Comparison of ENCODE assay signal across 21 cellular contexts in the genomic region with DNA sequence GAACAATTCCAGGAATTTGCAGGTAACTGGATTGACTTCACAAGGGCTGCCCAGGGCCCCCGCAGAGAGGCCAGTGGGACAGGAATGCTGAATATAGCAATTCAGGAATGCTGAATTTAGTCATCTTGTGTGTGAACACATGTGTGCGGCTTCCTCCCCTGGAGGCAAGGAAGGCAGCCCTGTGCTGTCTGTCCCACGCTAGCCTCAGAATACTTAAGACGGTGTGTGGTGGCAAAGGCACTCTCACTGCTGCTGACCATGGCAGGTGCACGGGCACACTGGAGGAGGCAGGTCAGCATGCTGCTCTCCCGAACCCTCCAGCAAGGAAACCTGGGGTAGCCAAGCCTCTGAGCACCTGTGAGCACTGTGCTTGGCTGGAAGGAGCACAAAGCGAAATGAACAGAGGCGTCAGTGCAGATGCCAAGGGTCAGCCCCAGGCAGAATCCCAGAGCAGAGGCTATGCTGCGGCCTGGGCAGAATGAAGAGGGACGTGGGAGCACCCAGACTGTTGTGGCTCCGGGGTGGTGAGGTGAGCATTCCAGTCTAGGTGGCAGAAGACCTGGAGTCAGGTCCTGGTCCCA. TPM values are rescaled to one million over a fixed set of nuclear protein-coding genes. Genes with fewer than 3 reads are reported as not detected.
DNase-seq lines count a peak whose midpoint lies in the region; ATAC-seq, FAIRE-seq and TF ChIP-seq lines count a peak whose summit lies in the region.
"Had no signal": no experiment of that assay in that cellular context is flagged by ENCODE, and none has a peak within 500 bp of the region (broad histone marks: within the 10 kb centered on the region; RNA-seq: fewer than 3 reads in every experiment).

No MANE protein-coding gene starts in this region.

- peak overlapping the region in 2 of 11 experiments; percentile 26 to 57; a peak in 3 of 22 replicates for H3K9ac ChIP-seq in BLaER1 treated with 17β-estradiol and CSF1 and Interleukin-3, amounts not matched to agents 10 nM and 100 nM
- H3K9ac ChIP-seq in Karpas-422 (ENCODE audit: low read length) = peak overlapping the region; percentile 44; the same call in 1 of the 2 replicates

- no peak for ATAC-seq in Right ventricle myocardium superior (ENCODE audit: poor library complexity)
- no peak for ATAC-seq in GM19463 (IDR thresholded peaks at IDR 0.05; ENCODE audit: unreplicated experiment)
- ATAC-seq in HG02571 (IDR thresholded peaks at IDR 0.05; ENCODE audit: unreplicated experiment) = no peak
- ATAC-seq: activated CD8-positive, alpha-beta T cell treated with anti-CD3 and anti-CD28 coated beads, Interleukin-2, amount 10 ng/mL, durations not matched to agents 7 days and 5 days; right cardiac atrium had no signal

- DNase-seq in Karpas-422 = no peak
- DNase-seq in Right ventricle myocardium superior = peak; percentile 24
- peak; percentile 66 for DNase-seq in osteoblast (ENCODE audit: insufficient read length, low spot score, missing footprints)
- DNase-seq in HUDEP-2 (lab: John Stamatoyannopoulos, UW; ENCODE audit: unreplicated experiment in 76 of 76) = no peak
- no peak for DNase-seq in GM12891 (ENCODE audit: insufficient read length, low spot score)
- DNase-seq: activated CD8-positive, alpha-beta T cell treated with anti-CD3 and anti-CD28 coated beads, Interleukin-2, amount 10 ng/mL, durations not matched to agents 7 days and 5 days; amygdala; Calu3; NCI-H1048; NCI-H774; nephron progenitor cell; stimulated activated CD4-positive, alpha-beta T cell treated with anti-CD3 and anti-CD28 coated beads, Interleukin-2, amount 100 ng/mL, for 48 hours had no signal

- peaks cover 0 to 3% (median 0%) of the 10 kb centered on the region in 11 experiments; a peak in 1 of 22 replicates for H3K36me3 ChIP-seq in BLaER1 treated with 17β-estradiol and CSF1 and Interleukin-3, amounts not matched to agents 10 nM and 100 nM
- no peaks in the 10 kb centered on the region for H3K36me3 ChIP-seq in Karpas-422 (ENCODE audit: insufficient read depth, low read length)
- H3K36me3 ChIP-seq in osteoblast (ENCODE audit: insufficient read depth, low read length) = no peaks in the 10 kb centered on the region
- H3K36me3 ChIP-seq: Peyer's patch had no signal

- peaks cover 32 to 92% (median 84%) of the 10 kb centered on the region in 10 experiments; a peak in 18 of 20 replicates for H3K4me1 ChIP-seq in BLaER1 treated with 17β-estradiol and CSF1 and Interleukin-3, amounts not matched to agents 10 nM and 100 nM
- H3K4me1 ChIP-seq in Karpas-422 (ENCODE audit: low read length) (peaks cover 61% of the 10 kb centered on the region), osteoblast (ENCODE audit: insufficient read depth, low read length) (peaks cover 5% of the 10 kb centered on the region)

- no peak overlapping the region; a peak in 1 of 20 replicates for H3K4me3 ChIP-seq in BLaER1 treated with 17β-estradiol and CSF1 and Interleukin-3, amounts not matched to agents 10 nM and 100 nM
- H3K4me3 ChIP-seq in Karpas-422 (ENCODE audit: low read length) (no peak overlapping the region), osteoblast (ENCODE audit: insufficient read depth, low read length) (no peak overlapping the region)
- H3K4me3 ChIP-seq: lung, Peyer's patch had no signal

- peak overlapping the region in 9 of 11 experiments; percentile 94 to 100 (median 98); a peak in 15 of 22 replicates for H3K4me2 ChIP-seq in BLaER1 treated with 17β-estradiol and CSF1 and Interleukin-3, amounts not matched to agents 10 nM and 100 nM
- H3K4me2 ChIP-seq in Karpas-422 (ENCODE audit: low read depth, low read length, poor library complexity, severe bottlenecking) (no peak overlapping the region), osteoblast (ENCODE audit: insufficient read depth, low read length) (no peak overlapping the region)

- intact Hi-C loops in Right ventricle myocardium superior (cut with DNase I) = no loop called here

- no peak overlapping the region for H3K27ac ChIP-seq in BLaER1 treated with 17β-estradiol and CSF1 and Interleukin-3, amounts not matched to agents 10 nM and 100 nM
- H3K27ac ChIP-seq in Karpas-422 (ENCODE audit: low read length) (no peak overlapping the region), osteoblast (ENCODE audit: low read depth, low read length) (no peak overlapping the region)
- H3K27ac ChIP-seq: Peyer's patch had no signal

- H3K79me2 ChIP-seq in Karpas-422 (ENCODE audit: low read length) (peaks cover 69% of the 10 kb centered on the region), osteoblast (ENCODE audit: insufficient read depth, low read length) (no peaks in the 10 kb centered on the region)

- TF ChIP-seq CTCF in osteoblast (IDR thresholded peaks at IDR 0.05; ENCODE audit: extremely low read depth, low read depth, low read length) = no peak

- H3K9me2 ChIP-seq in Karpas-422 (replicated peaks; ENCODE audit: insufficient read depth, low read length) = no peaks in the 10 kb centered on the region

- TF ChIP-seq POLR2A in GM12891 (IDR thresholded peaks at IDR 0.05; ENCODE audit: low read depth, low read length) = no peak

- H2AFZ ChIP-seq in Karpas-422 (ENCODE audit: low read length) (no peak overlapping the region), osteoblast (ENCODE audit: low read length) (no peak overlapping the region)

- H3K27me3 ChIP-seq in BLaER1 treated with 17β-estradiol and CSF1 and Interleukin-3, amounts not matched to agents 10 nM and 100 nM = peaks cover 0 to 26% (median 21%) of the 10 kb centered on the region in 11 experiments; a peak in 14 of 22 replicates
- H3K27me3 ChIP-seq in Karpas-422 (ENCODE audit: low read length) = no peaks in the 10 kb centered on the region
- peaks cover 3% of the 10 kb centered on the region for H3K27me3 ChIP-seq in osteoblast (ENCODE audit: insufficient read depth, low read length)
- H3K27me3 ChIP-seq: Peyer's patch had no signal

- peaks cover 0 to 70% (median 12%) of the 10 kb centered on the region in 11 experiments; a peak in 15 of 22 replicates for H4K20me1 ChIP-seq in BLaER1 treated with 17β-estradiol and CSF1 and Interleukin-3, amounts not matched to agents 10 nM and 100 nM
- H4K20me1 ChIP-seq in Karpas-422 (ENCODE audit: insufficient read depth, low read depth, low read length) (peaks cover 26% of the 10 kb centered on the region; the same call in 1 of the 2 replicates), osteoblast (ENCODE audit: insufficient read depth, low read length) (no peaks in the 10 kb centered on the region)

- peaks cover 0 to 5% (median 0%) of the 10 kb centered on the region in 11 experiments; a peak in 1 of 22 replicates for H3K9me3 ChIP-seq in BLaER1 treated with 17β-estradiol and CSF1 and Interleukin-3, amounts not matched to agents 10 nM and 100 nM (replicated peaks in 1 of 11)
- no peaks in the 10 kb centered on the region for H3K9me3 ChIP-seq in Karpas-422 (ENCODE audit: low read length)
- H3K9me3 ChIP-seq in osteoblast (ENCODE audit: low read depth, low read length) = no peaks in the 10 kb centered on the region
- H3K9me3 ChIP-seq: Peyer's patch had no signal

- no peak for FAIRE-seq in GM12891 (lab: Jason Lieb, UNC)
- FAIRE-seq: colon, endothelial cell of umbilical vein, frontal cortex had no signal

TF ChIP-seq in GM12891, 5 proteins besides CTCF, POLR2A, EP300 and RAD21:
- no peak for TF ChIP-seq SPI1 (IDR thresholded peaks at IDR 0.05; ENCODE audit: low read depth, low read length)
- no peak for TF ChIP-seq TAF1 (IDR thresholded peaks at IDR 0.05; ENCODE audit: low read depth, low read length)
- TF ChIP-seq PAX5 (IDR thresholded peaks at IDR 0.05; ENCODE audit: insufficient read depth, low read length, severe bottlenecking) = no peak
- no peak for TF ChIP-seq POU2F2 (IDR thresholded peaks at IDR 0.05; ENCODE audit: low read depth, low read length)
- no peak for TF ChIP-seq POLR2AphosphoS5 (IDR thresholded peaks at IDR 0.05; ENCODE audit: low read depth, low read length)

RNA-seq across cellular contexts. Expression of a gene that starts 2.7 kb away (rescaled TPM):
- 33.0 and 33.8 TPM in 2 replicates for total RNA-seq in Karpas-422 (2014; rRNA removed; shearing (Covaris generic); ENCODE audit: low replicate concordance)
- total RNA-seq in Right ventricle myocardium superior = 3.1 TPM
- 0.29 and 0.72 TPM in 2 replicates for total RNA-seq in osteoblast
- polyA plus RNA-seq in GM12891 (2012; ENCODE audit: low read depth, missing spikeins) = 0.09 TPM

Comparison
In these comparisons a context has a peak if more than half of its experiments do, and no peak if none do; other contexts are left out.
1. H3K4me2 ChIP-seq: peak in BLaER1 treated with 17β-estradiol and CSF1 and Interleukin-3, amounts not matched to agents 10 nM and 100 nM (9 of 11); none in Karpas-422 (single experiment) and osteoblast (single experiment).
2. DNase-seq: peak in Right ventricle myocardium superior (single experiment) and osteoblast (single experiment); none in Karpas-422 (single experiment), HUDEP-2 (0 of 76) and GM12891 (single experiment).